In genomic region chr10:122515022-122515424, GRCh38 we compare ENCODE assay signal across 21 cellular contexts. TPM values are rescaled to one million over a fixed set of nuclear protein-coding genes. Genes with fewer than 3 reads are reported as not detected.
DNase-seq lines count a peak whose midpoint lies in the region; ATAC-seq and TF ChIP-seq lines count a peak whose summit lies in the region.
"Had no signal": no experiment of that assay in that cellular context is flagged by ENCODE, and none has a peak within 500 bp of the region (broad histone marks: within the 10 kb centered on the region; RNA-seq: fewer than 3 reads in every experiment).

No MANE protein-coding gene starts in this region.

- H3K27ac ChIP-seq in RWPE1 (peak overlapping the region; percentile 29), cingulate gyrus (ENCODE audit: low read depth, low read length) (peak overlapping the region; percentile 33), stomach (peak overlapping the region in 3 of 5 donors; percentile 45 to 64 (median 56))
- H3K27ac ChIP-seq: coronary artery had no signal

- intact Hi-C loops in stomach (cut with DNase I; ENCODE audit: low total_unique reads), result no loop called here

- no peaks in the 10 kb centered on the region for H3K9me3 ChIP-seq in stomach
- H3K9me3 ChIP-seq: HAP-1 had no signal

- TF ChIP-seq POLR2A in stomach (IDR thresholded peaks at IDR 0.05), result no peak

- peak; percentile 24 for ATAC-seq in left lobe of liver
- no peak for ATAC-seq in HG03039 (IDR thresholded peaks at IDR 0.05; ENCODE audit: unreplicated experiment)
- no peak for ATAC-seq in HG03521 (IDR thresholded peaks at IDR 0.05; ENCODE audit: unreplicated experiment)
- no peak for ATAC-seq in GM18873 (IDR thresholded peaks at IDR 0.05; ENCODE audit: low FRiP score, unreplicated experiment)
- ATAC-seq: K562 had no signal

- TF ChIP-seq EP300 in stomach (IDR thresholded peaks at IDR 0.05), result no peak

- peaks cover 0 to 7% (median 3%) of the 10 kb centered on the region in 4 donors for H3K4me1 ChIP-seq in stomach
- H3K4me1 ChIP-seq: HAP-1 had no signal

- CTCF ChIA-PET in RWPE1 (lab: Yijun Ruan, JAX), result interaction anchor here (0.6 kb wide), 1 partner anchor 1548 kb away, joined by 3 read pairs; no protein-coding TSS in a partner anchor

- H3K4me3 ChIP-seq in stomach, result no peak overlapping the region
- H3K4me3 ChIP-seq: coronary artery, GM12878, HAP-1, K562 had no signal

- TF ChIP-seq CTCF in RWPE1 (conservative IDR thresholded peaks at IDR 0.05; ENCODE audit: low read depth) (no peak), stomach (IDR thresholded peaks at IDR 0.05) (no peak)

- H3K27me3 ChIP-seq in stomach, result no peaks in the 10 kb centered on the region

- DNase-seq in RWPE1 (ENCODE audit: low spot score) (no peak), left lobe of liver (ENCODE audit: low spot score) (no peak), stomach (no peak), HuH-7 (ENCODE audit: low spot score) (no peak)
- DNase-seq: GDM1; NCI-H1092; NCI-H2081 treated with DMSO at 0.1 percent for 48 hours; SHP77; stimulated activated CD4-positive, alpha-beta T cell treated with anti-CD3 and anti-CD28 coated beads, Interleukin-12 subunit alpha, Interleukin-12 subunit beta, amount 100 ng/mL, for 4 hours; T-cell had no signal

- POLR2A ChIA-PET in RWPE1 (lab: Yijun Ruan, JAX; ENCODE audit: low non-redundant PET), result no interaction called here

- peaks cover 0 to 70% (median 41%) of the 10 kb centered on the region in 4 donors for H3K36me3 ChIP-seq in stomach
- H3K36me3 ChIP-seq: HAP-1 had no signal

- WGBS in stomach, 5 donors, result 63 to 90% (median 79%) methylated on average over 5 of the region's 5 CpGs

RNA-seq across cellular contexts. Expression of gene DMBT1, which starts 45.5 kb away (rescaled TPM):
- total RNA-seq in left lobe of liver, result 0.15 TPM
- total RNA-seq in stomach, result 10 to 100 TPM in 3 of 5 donors, 1 to 10 TPM in 1, not detected in 1; 4.1 to 81.1 (median 13.3) TPM
- under 1 TPM; 0.19 to 0.90 (median 0.31) TPM for polyA plus RNA-seq in stomach
- total RNA-seq: lung microvascular endothelial cell; naive thymus-derived CD8-positive, alpha-beta T cell; posterior vena cava had no signal
- polyA plus RNA-seq: naive thymus-derived CD8-positive, alpha-beta T cell had no signal

RNA-seq across cellular contexts. Expression of gene HTRA1, which starts 53.7 kb away (rescaled TPM):
- total RNA-seq in left lobe of liver, result 83.1 TPM
- total RNA-seq in stomach, result 10 to 100 TPM; 45.9 to 81.2 (median 69.5) TPM
- 10 to 100 TPM; 26.3 to 31.5 (median 27.0) TPM for polyA plus RNA-seq in stomach
- total RNA-seq: GM12878; naive thymus-derived CD8-positive, alpha-beta T cell had no signal
- polyA plus RNA-seq: naive thymus-derived CD8-positive, alpha-beta T cell had no signal
